Comparison of ENCODE assay signal across 8 cellular contexts in the genomic region with DNA sequence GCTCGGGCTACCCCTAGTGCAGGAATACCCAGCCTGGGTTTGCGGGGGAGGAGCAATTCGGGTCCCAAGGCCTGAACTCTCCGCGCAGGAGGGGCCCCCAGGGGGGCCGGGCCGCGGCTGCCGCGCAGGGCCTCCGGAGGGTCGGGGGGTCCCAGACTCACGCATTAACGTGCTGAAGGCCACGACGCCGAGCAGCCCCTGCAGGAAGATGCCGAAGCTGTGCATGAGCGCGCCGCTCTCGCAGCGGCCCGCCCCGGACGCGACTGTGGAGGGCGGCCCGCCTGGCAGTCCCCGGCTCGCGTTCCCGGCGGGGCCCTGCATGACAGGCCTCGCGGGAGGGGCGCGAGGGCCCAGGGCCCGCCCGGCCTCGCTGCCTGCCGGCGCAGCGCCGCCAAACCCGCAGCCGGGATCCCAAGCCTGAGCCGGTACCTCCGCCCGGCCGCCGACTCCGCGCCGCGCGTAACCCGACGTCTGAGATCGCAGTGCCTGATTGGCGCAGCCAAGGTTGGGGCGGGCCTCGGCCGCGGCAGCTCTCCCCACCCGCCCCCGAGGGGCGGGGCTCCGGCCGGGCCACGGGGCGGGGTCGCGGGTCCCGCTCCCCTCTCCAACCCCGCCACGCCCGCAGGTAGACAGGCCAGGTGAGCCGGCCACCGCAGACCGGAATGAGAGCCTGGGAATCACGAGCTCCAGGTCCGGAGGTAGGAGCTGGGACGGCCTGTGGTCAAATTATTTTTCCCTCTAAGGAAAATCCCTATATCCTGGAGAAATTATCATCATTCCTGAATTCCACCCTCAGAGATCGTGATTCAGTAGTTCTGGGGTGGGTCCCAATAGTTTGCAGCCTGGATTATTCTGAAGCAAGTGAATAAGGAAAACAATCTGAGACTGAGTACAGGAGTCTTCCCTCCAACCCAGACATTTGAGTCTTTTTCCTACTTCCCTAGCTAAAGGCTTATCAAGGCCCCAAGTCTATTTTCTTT. TPM values are rescaled to one million over a fixed set of nuclear protein-coding genes. Genes with fewer than 3 reads are reported as not detected.
DNase-seq lines count a peak whose midpoint lies in the region; ATAC-seq and TF ChIP-seq lines count a peak whose summit lies in the region.

A gene (minus strand): TSS at position 419 of the 980 bp plus-strand sequence. CDS start 98 bp downstream, at position 321.

- H3K4me1 ChIP-seq in endodermal cell (ENCODE audit: control insufficient read depth, insufficient read depth, low read length), result no peaks in the 10 kb centered on the region

- H3K36me3 ChIP-seq in endodermal cell (ENCODE audit: control insufficient read depth, insufficient read depth, low read length), result peaks cover 12% of the 10 kb centered on the region

- no peaks in the 10 kb centered on the region for H3K27me3 ChIP-seq in endodermal cell (ENCODE audit: control insufficient read depth, insufficient read depth, low read length, poor library complexity, severe bottlenecking)

- no peaks in the 10 kb centered on the region for H3K27me3 Mint-ChIP-seq in activated CD8-positive, alpha-beta memory T cell treated with anti-CD3 and anti-CD28 coated beads, Interleukin-2, amount 10 ng/mL, durations not matched to agents 7 days and 5 days
- H3K27me3 Mint-ChIP-seq in endodermal cell (ENCODE audit: insufficient read depth), result no peaks in the 10 kb centered on the region

- DNase-seq in CMK (ENCODE audit: low read depth) (peak; percentile 58), HPDE6-E6E7 (ENCODE audit: extremely low spot score) (peak; percentile 58), NOMO-1 treated with dmso at 0.1 percent for 144 hours (lab: John Stamatoyannopoulos, UW; ENCODE audit: unreplicated experiment) (peak; percentile 81), endodermal cell (peak; percentile 96), mesenteric fat pad (ENCODE audit: low spot score) (peak; percentile 96)
- peak; percentile 90 for DNase-seq in activated CD8-positive, alpha-beta memory T cell treated with anti-CD3 and anti-CD28 coated beads, Interleukin-2, amount 10 ng/mL, durations not matched to agents 7 days and 5 days
- peak; percentile 65 for DNase-seq in stimulated activated CD8-positive, alpha-beta memory T cell treated with anti-CD3 and anti-CD28 coated beads, Interleukin-15, amount 100 ng/mL, for 1 hour (ENCODE audit: low read depth)

- 1 to 2% methylated on average over 13 to 85 of the region's 85 CpGs for WGBS in endodermal cell (ENCODE audit: insufficient coverage in 1 of 2, insufficient read length in 1 of 2), 2 experiments

- CTCF ChIA-PET in activated CD8-positive, alpha-beta memory T cell treated with anti-CD3 and anti-CD28 coated beads, Interleukin-2, amount 10 ng/mL, durations not matched to agents 7 days and 5 days (lab: Charles Lee), result interaction anchor here (0.8 to 1.5 kb wide), 5 partner anchors 14 to 205 kb away, joined by 3 to 4 read pairs (median 3); no protein-coding TSS in a partner anchor

- H3K27ac Mint-ChIP-seq in activated CD8-positive, alpha-beta memory T cell treated with anti-CD3 and anti-CD28 coated beads, Interleukin-2, amount 10 ng/mL, durations not matched to agents 7 days and 5 days, result peak within 1 kb of the TSS; percentile 88
- peak within 1 kb of the TSS; percentile 53 for H3K27ac Mint-ChIP-seq in endodermal cell

- peak within 1 kb of the TSS; percentile 90 for H3K4me3 ChIP-seq in endodermal cell (ENCODE audit: low read length)

- peak within 1 kb of the TSS; percentile 21 for H3K9ac ChIP-seq in endodermal cell (ENCODE audit: extremely low read depth, low read length, poor library complexity, severe bottlenecking)

- no peaks in the 10 kb centered on the region for H3K9me3 ChIP-seq in endodermal cell (ENCODE audit: control insufficient read depth, low read length)

- peaks cover 20% of the 10 kb centered on the region for H3K36me3 Mint-ChIP-seq in activated CD8-positive, alpha-beta memory T cell treated with anti-CD3 and anti-CD28 coated beads, Interleukin-2, amount 10 ng/mL, durations not matched to agents 7 days and 5 days
- H3K36me3 Mint-ChIP-seq in endodermal cell (ENCODE audit: low read depth), result peaks cover 3% of the 10 kb centered on the region

- no peaks in the 10 kb centered on the region for H3K9me3 Mint-ChIP-seq in activated CD8-positive, alpha-beta memory T cell treated with anti-CD3 and anti-CD28 coated beads, Interleukin-2, amount 10 ng/mL, durations not matched to agents 7 days and 5 days (ENCODE audit: low read depth)
- H3K9me3 Mint-ChIP-seq in endodermal cell, result no peaks in the 10 kb centered on the region

- peak; percentile 10 for TF ChIP-seq CTCF in endodermal cell (conservative IDR thresholded peaks at IDR 0.05)

- peaks cover 48% of the 10 kb centered on the region for H3K4me1 Mint-ChIP-seq in activated CD8-positive, alpha-beta memory T cell treated with anti-CD3 and anti-CD28 coated beads, Interleukin-2, amount 10 ng/mL, durations not matched to agents 7 days and 5 days
- H3K4me1 Mint-ChIP-seq in endodermal cell, result peaks cover 11% of the 10 kb centered on the region

- H3K4me3 Mint-ChIP-seq in activated CD8-positive, alpha-beta memory T cell treated with anti-CD3 and anti-CD28 coated beads, Interleukin-2, amount 10 ng/mL, durations not matched to agents 7 days and 5 days, result peak within 1 kb of the TSS; percentile 96
- peak within 1 kb of the TSS; percentile 80 for H3K4me3 Mint-ChIP-seq in endodermal cell

- H3K27ac ChIP-seq in endodermal cell (ENCODE audit: low read depth, low read length), result no peak within 1 kb of the TSS

- peak; percentile 88 for ATAC-seq in GM19467 (IDR thresholded peaks at IDR 0.05; ENCODE audit: unreplicated experiment)
- ATAC-seq in activated CD8-positive, alpha-beta memory T cell treated with anti-CD3 and anti-CD28 coated beads, Interleukin-2, amount 10 ng/mL, durations not matched to agents 7 days and 5 days, result peak; percentile 92

RNA-seq across cellular contexts. Expression of the gene that starts here (rescaled TPM):
- 10 to 100 TPM; 43.3 to 47.8 TPM for total RNA-seq in activated CD8-positive, alpha-beta memory T cell treated with anti-CD3 and anti-CD28 coated beads, Interleukin-2, amount 10 ng/mL, durations not matched to agents 7 days and 5 days
- 10 to 100 TPM; 20.3 to 23.7 TPM for total RNA-seq in endodermal cell
- 18.3 TPM for polyA plus RNA-seq in endodermal cell (2013, experiment 1 of 2)
- 15.9 TPM for polyA plus RNA-seq in endodermal cell (2013, experiment 2 of 2)
- total RNA-seq in mesenteric fat pad, result 20.8 TPM
